In genomic region chr1:7366286-7366954, GRCh38 we compare ENCODE assay signal across 20 cellular contexts.
DNase-seq lines count a peak whose midpoint lies in the region; ATAC-seq and TF ChIP-seq lines count a peak whose summit lies in the region.
"Had no signal": no experiment of that assay in that cellular context is flagged by ENCODE, and none has a peak within 500 bp of the region (broad histone marks: within the 10 kb centered on the region; RNA-seq: fewer than 3 reads in every experiment).

No MANE protein-coding gene starts in this region.

- H3K27ac ChIP-seq in mucosa of rectum (ENCODE audit: low read depth in 2 of 2, low read length in 2 of 2) (peak overlapping the region; percentile 1 to 16), sigmoid colon (no peak overlapping the region)
- H3K27ac ChIP-seq: body of pancreas, neural progenitor cell had no signal

- no peak for TF ChIP-seq EP300 in sigmoid colon (IDR thresholded peaks at IDR 0.05)

- no peak for ATAC-seq in GM21367 (IDR thresholded peaks at IDR 0.05; ENCODE audit: unreplicated experiment)
- ATAC-seq: body of pancreas had no signal

- no peaks in the 10 kb centered on the region for H3K27me3 ChIP-seq in mucosa of rectum (ENCODE audit: control insufficient read depth in 2 of 2, insufficient read depth in 2 of 2, low read length in 2 of 2)
- H3K27me3 ChIP-seq in sigmoid colon = no peaks in the 10 kb centered on the region
- H3K27me3 ChIP-seq: body of pancreas, neural progenitor cell had no signal

- intact Hi-C loops in sigmoid colon (cut with DNase I) = no loop called here

- TF ChIP-seq POLR2A in sigmoid colon (IDR thresholded peaks at IDR 0.05) = no peak

- WGBS in sigmoid colon, 2 donors = 70 to 82% methylated on average over 11 of the region's 11 CpGs

- no peaks in the 10 kb centered on the region for H3K36me3 ChIP-seq in mucosa of rectum (ENCODE audit: control insufficient read depth in 2 of 2, insufficient read depth in 2 of 2, low read length in 2 of 2)
- no peaks in the 10 kb centered on the region for H3K36me3 ChIP-seq in sigmoid colon
- H3K36me3 ChIP-seq: neural progenitor cell had no signal

- H3K4me3 ChIP-seq in astrocyte of the spinal cord (ENCODE audit: low read depth, low read length) (no peak overlapping the region), mucosa of rectum (ENCODE audit: low read length in 2 of 2) (no peak overlapping the region), sigmoid colon (no peak overlapping the region)
- H3K4me3 ChIP-seq: body of pancreas, neural progenitor cell had no signal

- H3K4me1 ChIP-seq in mucosa of rectum (ENCODE audit: control insufficient read depth in 2 of 2, insufficient read depth in 2 of 2, low read length in 2 of 2) = peaks cover 2 to 11% of the 10 kb centered on the region in 2 donors
- peaks cover 0 to 8% (median 0%) of the 10 kb centered on the region in 4 donors for H3K4me1 ChIP-seq in sigmoid colon
- H3K4me1 ChIP-seq: body of pancreas, neural progenitor cell had no signal

- in situ Hi-C loops in astrocyte of the spinal cord (cut with HindIII; ENCODE audit: low sequenced_read_pairs) = no loop called here

- TF ChIP-seq CTCF in astrocyte of the spinal cord (IDR thresholded peaks at IDR 0.05; ENCODE audit: low read depth, low read length) (no peak), sigmoid colon (IDR thresholded peaks at IDR 0.05) (no peak)

- no peaks in the 10 kb centered on the region for H3K9me3 ChIP-seq in mucosa of rectum (ENCODE audit: control insufficient read depth in 2 of 2, low read length in 2 of 2)
- no peaks in the 10 kb centered on the region for H3K9me3 ChIP-seq in sigmoid colon
- H3K9me3 ChIP-seq: body of pancreas had no signal

- no peak overlapping the region for H3K9ac ChIP-seq in mucosa of rectum (ENCODE audit: low read depth in 1 of 2, low read length in 2 of 2)
- H3K9ac ChIP-seq: neural progenitor cell had no signal

- DNase-seq in DMS153 treated with DMSO at 0.1 percent for 48 hours (lab: John Stamatoyannopoulos, UW; ENCODE audit: unreplicated experiment) = peak; percentile 77
- DNase-seq in NCI-H2196 treated with DMSO at 0.1 percent for 48 hours (lab: John Stamatoyannopoulos, UW; ENCODE audit: unreplicated experiment) = peak; percentile 41
- peak; percentile 47 for DNase-seq in astrocyte of the spinal cord (ENCODE audit: low read depth, low spot score)
- DNase-seq in C1 segment of cervical spinal cord (lab: John Stamatoyannopoulos, UW) = no peak
- no peak for DNase-seq in ureter (ENCODE audit: low spot score)
- DNase-seq in sigmoid colon = no peak
- DNase-seq: activated CD4-positive, alpha-beta T cell treated with anti-CD3 and anti-CD28 coated beads for 4 hours; activated naive CD4-positive, alpha-beta T cell treated with anti-CD3 and anti-CD28 coated beads, Interleukin-2, amount 50 U/mL, for 16 hours; activated T-cell treated with anti-CD3 and anti-CD28 coated beads for 4 hours; dermis blood vessel endothelial cell; HCEC 1CT; Kasumi-1; retina; stimulated activated CD4-positive, alpha-beta T cell treated with anti-CD3 and anti-CD28 coated beads, Interleukin-2, amount 100 ng/mL, for 24 hours; substantia nigra; T-helper 9 cell had no signal

Comparison
In these comparisons a context has a peak if more than half of its experiments do, and no peak if none do; other contexts are left out.
1. DNase-seq: peak in DMS153 treated with DMSO at 0.1 percent for 48 hours (single experiment), NCI-H2196 treated with DMSO at 0.1 percent for 48 hours (single experiment) and astrocyte of the spinal cord (single experiment); none in C1 segment of cervical spinal cord (0 of 14), ureter (single experiment) and sigmoid colon (single experiment).
2. H3K27ac ChIP-seq: peak in mucosa of rectum (2 of 2); none in sigmoid colon (0 of 4).